Comparison of ENCODE assay signal across 8 cellular contexts in genomic region chr1:114510235-114511047, GRCh38. TPM values are rescaled to one million over a fixed set of nuclear protein-coding genes. Genes with fewer than 3 reads are reported as not detected.
DNase-seq lines count a peak whose midpoint lies in the region; ATAC-seq and TF ChIP-seq lines count a peak whose summit lies in the region.

No MANE protein-coding gene starts in this region.

- no peak overlapping the region for H2BK15ac ChIP-seq in IMR-90 (ENCODE audit: low read depth, low read length)

- H3K4me2 ChIP-seq in IMR-90 (ENCODE audit: low read depth, low read length): peak overlapping the region; percentile 91

- peak overlapping the region; percentile 98 for H2AK9ac ChIP-seq in IMR-90 (replicated peaks; ENCODE audit: low read depth, low read length, poor library complexity)

- H4K20me1 ChIP-seq in IMR-90 (ENCODE audit: insufficient read depth, low read length): peaks cover 41% of the 10 kb centered on the region

- peak overlapping the region; percentile 18 for H3K23ac ChIP-seq in IMR-90 (ENCODE audit: low read depth, low read length)

- peak overlapping the region; percentile 96 for H2AFZ ChIP-seq in IMR-90 (replicated peaks; ENCODE audit: low read length, poor library complexity)

- peaks cover 2% of the 10 kb centered on the region; the same call in 1 of the 2 replicates for H3K4me1 ChIP-seq in IMR-90 (ENCODE audit: control insufficient read depth, insufficient read depth, low read length)

- DNase-seq in GF-D8 (lab: John Stamatoyannopoulos, UW) (peak; percentile 24), IMR-90 (peak; percentile 30), UCSD-AML1 (lab: John Stamatoyannopoulos, UW; ENCODE audit: unreplicated experiment) (peak; percentile 59), caudate nucleus (lab: John Stamatoyannopoulos, UW) (peak in 41 of 61 donors; percentile 8 to 68 (median 39)), NCI-H1436 (lab: John Stamatoyannopoulos, UW) (no peak)
- peak in 3 of 4 experiments; percentile 16 to 25 (median 18) for DNase-seq in stimulated activated CD4-positive, alpha-beta T cell treated with anti-CD3 and anti-CD28 coated beads, Interleukin-1b, Interleukin-23, amount 100 ng/mL, for 24 hours (ENCODE audit: low read depth in 4 of 4, low spot score in 1 of 4)

- TF ChIP-seq RAD21 in IMR-90 (IDR thresholded peaks at IDR 0.05; ENCODE audit: low read length): no peak

- CTCF ChIA-PET in IMR-90 (lab: Yijun Ruan, JAX): interaction anchor here (0.6 kb wide), 1 partner anchor 22 kb away, joined by 3 read pairs; no protein-coding TSS in a partner anchor

- peak overlapping the region; percentile 6; the same call in 1 of the 2 replicates for H4K5ac ChIP-seq in IMR-90 (ENCODE audit: low read depth, low read length)

- ATAC-seq in GM21723 (IDR thresholded peaks at IDR 0.05; ENCODE audit: unreplicated experiment) (peak; percentile 64), IMR-90 (ENCODE audit: low read depth) (peak; percentile 82)

- H3K4me3 ChIP-seq in IMR-90 (ENCODE audit: insufficient read depth, low read depth, low read length): peak overlapping the region; percentile 82

- peak overlapping the region; percentile 64 for H2AK5ac ChIP-seq in IMR-90 (ENCODE audit: low read depth, low read length)

- WGBS in IMR-90 (ENCODE audit: extremely low coverage in 2 of 2, insufficient read length in 1 of 2), 2 experiments: 0% methylated on average over 33 of the region's 75 CpGs; no CpG with 5 or more reads in 1 of the 2 experiments

- no peaks in the 10 kb centered on the region for H3K9me3 ChIP-seq in IMR-90 (ENCODE audit: control insufficient read depth, insufficient read depth, low read length)

- TF ChIP-seq CTCF in IMR-90 (conservative IDR thresholded peaks at IDR 0.05; ENCODE audit: low read depth, low read length): no peak

- no peaks in the 10 kb centered on the region for H3K9me1 ChIP-seq in IMR-90 (ENCODE audit: insufficient read depth, low read length)

- H3K27ac ChIP-seq in IMR-90 (ENCODE audit: insufficient read depth, low read length): peak overlapping the region; percentile 78
- peak overlapping the region; percentile 67 for H3K27ac ChIP-seq in caudate nucleus (ENCODE audit: low read depth, low read length)
- peak overlapping the region; percentile 88 for H3K27ac ChIP-seq in layer of hippocampus (ENCODE audit: low read depth, low read length)

- no peak overlapping the region for H3K18ac ChIP-seq in IMR-90 (ENCODE audit: low read depth, low read length)

- peak overlapping the region; percentile 88 for H3K14ac ChIP-seq in IMR-90 (replicated peaks; ENCODE audit: low read depth, low read length)

- no peak overlapping the region for H2BK120ac ChIP-seq in IMR-90 (ENCODE audit: low read depth, low read length)

- TF ChIP-seq POLR2A in IMR-90 (IDR thresholded peaks at IDR 0.05; ENCODE audit: low read depth, low read length): no peak

- H4K91ac ChIP-seq in IMR-90 (ENCODE audit: insufficient read depth, low read depth, low read length): peak overlapping the region; percentile 26; the same call in 1 of the 2 replicates

- in situ Hi-C loops in IMR-90 (cut with MboI; ENCODE audit: low sequenced_read_pairs): no loop called here

- H2BK5ac ChIP-seq in IMR-90 (ENCODE audit: low read depth, low read length, poor library complexity, severe bottlenecking): peak overlapping the region; percentile 58

- H3K79me1 ChIP-seq in IMR-90 (ENCODE audit: low read depth in 1 of 2, low read length in 2 of 2): peaks cover 8 to 39% of the 10 kb centered on the region in 2 experiments; a peak in 2 of 4 replicates

- no peaks in the 10 kb centered on the region for H3K27me3 ChIP-seq in IMR-90 (ENCODE audit: control insufficient read depth, insufficient read depth, low read length)
- H3K27me3 ChIP-seq in layer of hippocampus (ENCODE audit: control insufficient read depth, insufficient read depth, low read length): no peaks in the 10 kb centered on the region

- POLR2A ChIA-PET in IMR-90 (lab: Charles Lee; ENCODE audit: unreplicated experiment): no interaction called here

- peak overlapping the region in 1 of 2 experiments; percentile 51; a peak in 1 of 4 replicates for H4K8ac ChIP-seq in IMR-90 (ENCODE audit: low read depth in 2 of 2, low read length in 2 of 2)

- dilution Hi-C loops in IMR-90 (cut with HindIII; ENCODE audit: low sequenced_read_pairs, unreplicated experiment): no loop called here

- H3K56ac ChIP-seq in IMR-90 (ENCODE audit: extremely low read depth, insufficient read depth, low read length): peak overlapping the region; percentile 26; the same call in 1 of the 2 replicates

- no peaks in the 10 kb centered on the region for H3K36me3 ChIP-seq in IMR-90 (ENCODE audit: control insufficient read depth, insufficient read depth, low read length)

- BruUV-seq in IMR-90 (replicated peaks; lab: Mats Ljungman, UMichigan): no TSS peak

- no peak overlapping the region for H2BK20ac ChIP-seq in IMR-90 (ENCODE audit: low read depth, low read length)

- peak overlapping the region; percentile 95 for H3K9ac ChIP-seq in IMR-90 (ENCODE audit: low read depth, low read length)

- intact Hi-C loops in IMR-90 (cut with micrococcal nuclease): loop anchor here (5.0 kb wide), 2 partner anchors 163 to 533 kb away; partner anchors contain the start of gene OLFML3

- H3K4ac ChIP-seq in IMR-90 (ENCODE audit: low read depth, low read length): peak overlapping the region; percentile 36

TF ChIP-seq in IMR-90, 13 proteins besides CTCF, POLR2A, EP300 and RAD21:
- TF ChIP-seq CEBPB (IDR thresholded peaks at IDR 0.05; ENCODE audit: low read depth, low read length) (peak; percentile 77), FOS (IDR thresholded peaks at IDR 0.05; ENCODE audit: low read depth, low read length) (no peak), ELK1 (IDR thresholded peaks at IDR 0.05; ENCODE audit: borderline replicate concordance, low read depth, low read length) (no peak), SMC3 (IDR thresholded peaks at IDR 0.05; ENCODE audit: low read depth, low read length) (no peak)

RNA-seq across cellular contexts. Expression of gene TRIM33, which starts 0.6 kb away (rescaled TPM):
- total RNA-seq in IMR-90 (2012; rRNA removed): 40.0 and 40.1 TPM in 2 replicates
- 9.2 and 9.5 TPM in 2 replicates for polyA plus RNA-seq in IMR-90 (2012; rRNA removed)
- polyA plus RNA-seq in IMR-90 (2012; cell fraction: cytosol; rRNA removed): 1.8 and 2.9 TPM in 2 replicates
- 4.9 and 21.6 TPM in 2 replicates for polyA plus RNA-seq in IMR-90 (2012; cell fraction: nucleus; rRNA removed; ENCODE audit: low replicate concordance)
